In the genomic region with DNA sequence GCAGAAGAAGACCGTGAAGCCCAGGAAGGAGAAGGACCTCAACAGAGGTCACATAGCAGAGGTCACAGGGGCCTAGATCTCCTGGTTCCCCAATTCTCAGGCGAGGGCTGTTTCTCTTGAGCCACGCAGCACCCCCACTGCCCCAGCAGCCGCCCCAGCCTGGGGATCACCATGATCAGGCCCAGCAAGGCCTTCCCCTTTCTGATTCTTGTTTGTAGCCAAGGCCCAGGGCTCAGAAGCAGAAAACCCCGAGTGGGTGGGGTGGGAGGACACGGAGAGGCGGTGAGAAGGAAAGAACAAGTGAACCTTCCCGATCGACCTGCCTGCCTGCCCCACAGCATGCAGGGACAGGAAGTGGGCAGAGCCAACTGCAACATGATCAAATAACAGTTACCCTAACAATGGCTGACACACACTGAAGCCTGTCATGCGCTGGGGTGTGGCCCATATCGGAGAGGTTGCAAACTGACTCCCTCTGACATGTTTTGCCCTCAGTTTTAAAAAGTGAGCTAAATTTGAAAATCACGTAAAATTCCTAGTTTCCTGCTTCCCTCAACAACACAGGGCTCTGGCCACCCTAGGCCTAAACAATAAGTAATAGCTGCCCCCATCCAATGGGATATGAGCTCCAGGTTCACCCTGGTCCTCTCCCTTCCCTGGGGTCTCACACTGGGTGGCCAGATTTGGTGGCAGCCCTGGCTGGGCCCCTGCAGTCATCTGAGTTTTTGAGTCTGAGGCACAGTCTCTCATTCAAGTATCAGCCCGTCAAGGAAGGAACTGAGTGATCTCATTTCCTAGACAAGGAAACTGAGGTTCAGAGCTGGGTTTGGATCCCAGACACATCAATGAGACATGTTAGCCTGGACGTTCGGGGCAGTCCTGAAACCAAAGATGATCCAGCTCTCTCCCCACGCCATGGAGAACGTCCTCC, we compare ENCODE assay signal across 8 cellular contexts. TPM values are rescaled to one million over a fixed set of nuclear protein-coding genes. Genes with fewer than 3 reads are reported as not detected.
DNase-seq lines count a peak whose midpoint lies in the region; ATAC-seq and TF ChIP-seq lines count a peak whose summit lies in the region.

No MANE protein-coding gene starts in this region.

- peak overlapping the region; percentile 70 to 83 (median 77) for H3K4me3 Mint-ChIP-seq in T-cell

- H3K4me1 Mint-ChIP-seq in T-cell = peaks cover 58 to 71% (median 64%) of the 10 kb centered on the region in 3 donors

- TF ChIP-seq POLR2A in GM10847 (IDR thresholded peaks at IDR 0.05; ENCODE audit: extremely low read depth, insufficient read length) = peak; percentile 25

- no peak overlapping the region for H3K9ac ChIP-seq in adipocyte (ENCODE audit: low read length)

- peaks cover 65% of the 10 kb centered on the region for H3K4me1 ChIP-seq in adipocyte (ENCODE audit: control insufficient read depth, insufficient read depth, low read length)

- H3K27me3 Mint-ChIP-seq in T-cell = no peaks in the 10 kb centered on the region

- POLR2A ChIA-PET in T-cell (lab: Charles Lee) = interaction anchor here (0.5 to 0.9 kb wide), 2 partner anchors 31 to 785 kb away, joined by 3 read pairs; no protein-coding TSS in a partner anchor

- CTCF ChIA-PET in T-cell (lab: Charles Lee) = interaction anchor here (0.7 to 1.3 kb wide), 8 partner anchors 15 to 215 kb away, joined by 3 to 4 read pairs (median 3); no protein-coding TSS in a partner anchor

- H3K9me3 ChIP-seq in adipocyte (ENCODE audit: control insufficient read depth, low read length) = no peaks in the 10 kb centered on the region

- H3K36me3 ChIP-seq in adipocyte (ENCODE audit: control insufficient read depth, insufficient read depth, low read length, severe bottlenecking) = peaks cover 52% of the 10 kb centered on the region

- DNase-seq in T-cell (peak; percentile 61 to 90 (median 81)), adipocyte (ENCODE audit: low read depth) (peak; percentile 43), left lobe of liver (ENCODE audit: low spot score) (no peak), HuH-7 (ENCODE audit: low spot score) (no peak), H4 (ENCODE audit: low spot score) (no peak)
- DNase-seq in stimulated activated CD8-positive, alpha-beta memory T cell treated with anti-CD3 and anti-CD28 coated beads, Interleukin-12 subunit alpha, Interleukin-12 subunit beta, amount 100 ng/mL, for 24 hours (ENCODE audit: extremely low read depth) = peak; percentile 14

- ATAC-seq in HG02981 (IDR thresholded peaks at IDR 0.05; ENCODE audit: unreplicated experiment) = peak; percentile 69
- peak; percentile 99 to 100 (median 100) for ATAC-seq in T-cell (replicated peaks in 1 of 4)
- peak; percentile 16 for ATAC-seq in left lobe of liver

- H3K36me3 Mint-ChIP-seq in T-cell = peaks cover 20% of the 10 kb centered on the region

- H3K27me3 ChIP-seq in adipocyte (replicated peaks; ENCODE audit: control insufficient read depth, insufficient read depth, low read length) = no peaks in the 10 kb centered on the region

- peak overlapping the region; percentile 97 to 98 for H3K27ac Mint-ChIP-seq in T-cell

- no peak overlapping the region for H3K4me3 ChIP-seq in adipocyte (ENCODE audit: low read length)

- no peaks in the 10 kb centered on the region for H3K9me3 Mint-ChIP-seq in T-cell

RNA-seq across cellular contexts. Expression of a gene that starts 6.5 kb away (rescaled TPM):
- total RNA-seq in T-cell (10 to 100 TPM; 17.6 to 20.0 (median 18.3) TPM), left lobe of liver (9.1 TPM)
- 26.9 and 30.3 TPM in 2 replicates for total RNA-seq in H4 (2014; rRNA removed; shearing (Covaris generic))

RNA-seq across cellular contexts. Expression of a gene that starts 34.0 kb away (rescaled TPM):
- total RNA-seq in T-cell (100 to 1,000 TPM; 107 to 194 (median 116) TPM), left lobe of liver (30.9 TPM)
- 28.9 and 81.7 TPM in 2 replicates for total RNA-seq in H4 (2014; rRNA removed; shearing (Covaris generic))

RNA-seq across cellular contexts. Expression of a gene that starts 43.6 kb away (rescaled TPM):
- 10 to 100 TPM; 25.8 to 53.8 (median 48.0) TPM for total RNA-seq in T-cell
- total RNA-seq in left lobe of liver = 215 TPM
- total RNA-seq in H4 (2014; rRNA removed; shearing (Covaris generic)) = 14.8 and 22.1 TPM in 2 replicates

Comparison
In these comparisons a context has a peak if more than half of its experiments do, and no peak if none do; other contexts are left out.
1. ATAC-seq: peak in every context shown above with its lines; median percentile 100 in T-cell; 69 in HG02981; 16 in left lobe of liver.
2. DNase-seq: peak in T-cell (34 of 34), adipocyte (single experiment) and stimulated activated CD8-positive, alpha-beta memory T cell treated with anti-CD3 and anti-CD28 coated beads, Interleukin-12 subunit alpha, Interleukin-12 subunit beta, amount 100 ng/mL, for 24 hours (single experiment); none in left lobe of liver (single experiment), HuH-7 (single experiment) and H4 (single experiment).